Comparison of ENCODE assay signal across 29 cellular contexts in genomic region chr4:148542922-148543623, GRCh38.
DNase-seq lines count a peak whose midpoint lies in the region; ATAC-seq, FAIRE-seq and TF ChIP-seq lines count a peak whose summit lies in the region.
"Had no signal": no experiment of that assay in that cellular context is flagged by ENCODE, and none has a peak within 500 bp of the region (broad histone marks: within the 10 kb centered on the region; RNA-seq: fewer than 3 reads in every experiment).

No MANE protein-coding gene starts in this region.

- no peak overlapping the region for H3K4me2 ChIP-seq in IMR-90 (ENCODE audit: low read depth, low read length)

- H3K36me3 ChIP-seq in IMR-90 (ENCODE audit: control insufficient read depth, insufficient read depth, low read length) (no peaks in the 10 kb centered on the region), uterus (no peaks in the 10 kb centered on the region)
- H3K36me3 ChIP-seq: esophagus muscularis mucosa, spleen, tibial artery had no signal

- no peak for TF ChIP-seq RAD21 in IMR-90 (IDR thresholded peaks at IDR 0.05; ENCODE audit: low read length)

- H3K9me3 Mint-ChIP-seq in activated CD8-positive, alpha-beta T cell treated with anti-CD3 and anti-CD28 coated beads for 36 hours = no peaks in the 10 kb centered on the region
- H3K9me3 Mint-ChIP-seq in activated CD8-positive, alpha-beta T cell treated with anti-CD3 and anti-CD28 coated beads, Interleukin-2, amount 10 ng/mL, durations not matched to agents 7 days and 5 days (ENCODE audit: insufficient read depth) = no peaks in the 10 kb centered on the region
- H3K9me3 Mint-ChIP-seq: activated CD4-positive, alpha-beta memory T cell treated with anti-CD3 and anti-CD28 coated beads, Interleukin-2, amount 10 ng/mL, durations not matched to agents 7 days and 5 days; memory B cell; WTC11 had no signal

- H3K56ac ChIP-seq in IMR-90 (ENCODE audit: extremely low read depth, insufficient read depth, low read length) = no peak overlapping the region

- no peak overlapping the region for H3K9ac ChIP-seq in IMR-90 (ENCODE audit: low read depth, low read length)
- H3K9ac ChIP-seq: GM23248 had no signal

- no peaks in the 10 kb centered on the region for H4K20me1 ChIP-seq in IMR-90 (ENCODE audit: insufficient read depth, low read length)

- H3K27ac ChIP-seq in IMR-90 (ENCODE audit: insufficient read depth, low read length) (no peak overlapping the region), uterus (no peak overlapping the region)
- H3K27ac ChIP-seq: esophagus muscularis mucosa, GM23248, spleen, tibial artery had no signal

- no peak overlapping the region for H3K23ac ChIP-seq in IMR-90 (ENCODE audit: low read depth, low read length)

- FAIRE-seq in urothelium cell line (lab: Jason Lieb, UNC) = no peak
- FAIRE-seq: A204.1, GM12878, GM19239 had no signal

- H2BK5ac ChIP-seq in IMR-90 (ENCODE audit: low read depth, low read length, poor library complexity, severe bottlenecking) = no peak overlapping the region

- no peak overlapping the region for H2AK9ac ChIP-seq in IMR-90 (replicated peaks; ENCODE audit: low read depth, low read length, poor library complexity)

- POLR2A ChIA-PET in activated CD8-positive, alpha-beta T cell treated with anti-CD3 and anti-CD28 coated beads for 36 hours (lab: Charles Lee) = no interaction called here
- POLR2A ChIA-PET in activated CD8-positive, alpha-beta T cell treated with anti-CD3 and anti-CD28 coated beads, Interleukin-2, amount 10 ng/mL, durations not matched to agents 7 days and 5 days (lab: Charles Lee) = no interaction called here
- POLR2A ChIA-PET in IMR-90 (lab: Charles Lee; ENCODE audit: unreplicated experiment) = no interaction called here

- WGBS in IMR-90 (ENCODE audit: extremely low coverage in 2 of 2, insufficient read length in 1 of 2), 2 experiments = no CpG with 5 or more reads among the region's 4 CpGs

- intact Hi-C loops in activated CD8-positive, alpha-beta T cell treated with anti-CD3 and anti-CD28 coated beads for 36 hours (cut with micrococcal nuclease) = no loop called here
- intact Hi-C loops in IMR-90 (cut with micrococcal nuclease) = loop anchor here (5.0 kb wide), 1 partner anchor 81 kb away; no protein-coding TSS in a partner anchor
- intact Hi-C loops in uterus (cut with DNase I; ENCODE audit: low total_unique reads) = no loop called here

- H3K18ac ChIP-seq in IMR-90 (ENCODE audit: low read depth, low read length) = no peak overlapping the region

- no peak overlapping the region for H4K5ac ChIP-seq in IMR-90 (ENCODE audit: low read depth, low read length)

- no peak overlapping the region for H3K4me3 Mint-ChIP-seq in activated CD8-positive, alpha-beta T cell treated with anti-CD3 and anti-CD28 coated beads for 36 hours
- H3K4me3 Mint-ChIP-seq in activated CD8-positive, alpha-beta T cell treated with anti-CD3 and anti-CD28 coated beads, Interleukin-2, amount 10 ng/mL, durations not matched to agents 7 days and 5 days = no peak overlapping the region
- H3K4me3 Mint-ChIP-seq: activated CD4-positive, alpha-beta memory T cell treated with anti-CD3 and anti-CD28 coated beads, Interleukin-2, amount 10 ng/mL, durations not matched to agents 7 days and 5 days; HFFc6; memory B cell; naive B cell; WTC11 had no signal

- H3K4me3 ChIP-seq in IMR-90 (ENCODE audit: insufficient read depth, low read depth, low read length) (no peak overlapping the region), uterus (no peak overlapping the region)
- H3K4me3 ChIP-seq: esophagus muscularis mucosa, GM12878, GM23248, spleen, tibial artery had no signal

- no peaks in the 10 kb centered on the region for H3K79me1 ChIP-seq in IMR-90 (ENCODE audit: low read depth in 1 of 2, low read length in 2 of 2)

- peaks cover 3% of the 10 kb centered on the region for H3K4me1 Mint-ChIP-seq in activated CD8-positive, alpha-beta T cell treated with anti-CD3 and anti-CD28 coated beads for 36 hours (ENCODE audit: low read depth)
- no peaks in the 10 kb centered on the region for H3K4me1 Mint-ChIP-seq in activated CD8-positive, alpha-beta T cell treated with anti-CD3 and anti-CD28 coated beads, Interleukin-2, amount 10 ng/mL, durations not matched to agents 7 days and 5 days (ENCODE audit: low read depth)
- H3K4me1 Mint-ChIP-seq: activated CD4-positive, alpha-beta memory T cell treated with anti-CD3 and anti-CD28 coated beads, Interleukin-2, amount 10 ng/mL, durations not matched to agents 7 days and 5 days; memory B cell; naive B cell had no signal

- H4K91ac ChIP-seq in IMR-90 (ENCODE audit: insufficient read depth, low read depth, low read length) = no peak overlapping the region

- H4K8ac ChIP-seq in IMR-90 (ENCODE audit: low read depth in 2 of 2, low read length in 2 of 2) = no peak overlapping the region

- H3K27me3 ChIP-seq in IMR-90 (ENCODE audit: control insufficient read depth, insufficient read depth, low read length) (no peaks in the 10 kb centered on the region), uterus (no peaks in the 10 kb centered on the region)
- H3K27me3 ChIP-seq: esophagus muscularis mucosa, spleen, tibial artery had no signal

- H3K9me3 ChIP-seq in IMR-90 (ENCODE audit: control insufficient read depth, insufficient read depth, low read length) = no peaks in the 10 kb centered on the region
- H3K9me3 ChIP-seq in uterus = no peaks in the 10 kb centered on the region
- H3K9me3 ChIP-seq: esophagus muscularis mucosa, spleen, tibial artery had no signal

- H3K4me1 ChIP-seq in IMR-90 (ENCODE audit: control insufficient read depth, insufficient read depth, low read length) (no peaks in the 10 kb centered on the region), uterus (no peaks in the 10 kb centered on the region)
- H3K4me1 ChIP-seq: esophagus muscularis mucosa, spleen, tibial artery had no signal

- no TSS peak for BruUV-seq in IMR-90 (replicated peaks; lab: Mats Ljungman, UMichigan)

- peak; percentile 42 for ATAC-seq in activated CD8-positive, alpha-beta T cell treated with anti-CD3 and anti-CD28 coated beads for 36 hours
- ATAC-seq in activated CD8-positive, alpha-beta T cell treated with anti-CD3 and anti-CD28 coated beads, Interleukin-2, amount 10 ng/mL, durations not matched to agents 7 days and 5 days = no peak
- no peak for ATAC-seq in IMR-90 (ENCODE audit: low read depth)
- ATAC-seq: GM12878, WTC11 had no signal

- dilution Hi-C loops in IMR-90 (cut with HindIII; ENCODE audit: low sequenced_read_pairs, unreplicated experiment) = no loop called here

- no peak overlapping the region for H3K27ac Mint-ChIP-seq in activated CD8-positive, alpha-beta T cell treated with anti-CD3 and anti-CD28 coated beads for 36 hours
- no peak overlapping the region for H3K27ac Mint-ChIP-seq in activated CD8-positive, alpha-beta T cell treated with anti-CD3 and anti-CD28 coated beads, Interleukin-2, amount 10 ng/mL, durations not matched to agents 7 days and 5 days
- H3K27ac Mint-ChIP-seq: activated CD4-positive, alpha-beta memory T cell treated with anti-CD3 and anti-CD28 coated beads, Interleukin-2, amount 10 ng/mL, durations not matched to agents 7 days and 5 days; HFFc6; memory B cell; naive B cell; WTC11 had no signal

- H2BK120ac ChIP-seq in IMR-90 (ENCODE audit: low read depth, low read length) = no peak overlapping the region

- H2BK20ac ChIP-seq in IMR-90 (ENCODE audit: low read depth, low read length) = no peak overlapping the region

- no peaks in the 10 kb centered on the region for H3K36me3 Mint-ChIP-seq in activated CD8-positive, alpha-beta T cell treated with anti-CD3 and anti-CD28 coated beads for 36 hours (ENCODE audit: low read depth)
- no peaks in the 10 kb centered on the region for H3K36me3 Mint-ChIP-seq in activated CD8-positive, alpha-beta T cell treated with anti-CD3 and anti-CD28 coated beads, Interleukin-2, amount 10 ng/mL, durations not matched to agents 7 days and 5 days (ENCODE audit: low read depth)
- H3K36me3 Mint-ChIP-seq: WTC11 had no signal

- TF ChIP-seq CTCF in activated CD8-positive, alpha-beta T cell treated with anti-CD3 and anti-CD28 coated beads for 36 hours (IDR thresholded peaks at IDR 0.05) = no peak
- no peak for TF ChIP-seq CTCF in IMR-90 (conservative IDR thresholded peaks at IDR 0.05; ENCODE audit: low read depth, low read length)
- TF ChIP-seq CTCF in uterus (IDR thresholded peaks at IDR 0.05) = no peak

- H3K27me3 Mint-ChIP-seq in activated CD8-positive, alpha-beta T cell treated with anti-CD3 and anti-CD28 coated beads for 36 hours = no peaks in the 10 kb centered on the region
- no peaks in the 10 kb centered on the region for H3K27me3 Mint-ChIP-seq in activated CD8-positive, alpha-beta T cell treated with anti-CD3 and anti-CD28 coated beads, Interleukin-2, amount 10 ng/mL, durations not matched to agents 7 days and 5 days (ENCODE audit: low read depth)
- H3K27me3 Mint-ChIP-seq: activated CD4-positive, alpha-beta memory T cell treated with anti-CD3 and anti-CD28 coated beads, Interleukin-2, amount 10 ng/mL, durations not matched to agents 7 days and 5 days; memory B cell had no signal

- DNase-seq in activated CD8-positive, alpha-beta T cell treated with anti-CD3 and anti-CD28 coated beads for 36 hours = no peak
- no peak for DNase-seq in activated CD8-positive, alpha-beta T cell treated with anti-CD3 and anti-CD28 coated beads, Interleukin-2, amount 10 ng/mL, durations not matched to agents 7 days and 5 days
- DNase-seq in IMR-90 (peak; percentile 23), dermis blood vessel endothelial cell (peak; percentile 10), renal cortical epithelial cell (ENCODE audit: low read depth) (peak; percentile 26), uterus (no peak), NCI-H526 treated with DMSO at 0.1 percent for 48 hours (lab: John Stamatoyannopoulos, UW) (no peak), urothelium cell line (ENCODE audit: low spot score) (no peak)
- DNase-seq: activated CD4-positive, alpha-beta memory T cell treated with anti-CD3 and anti-CD28 coated beads, Interleukin-2, amount 10 ng/mL, durations not matched to agents 7 days and 5 days; activated naive CD4-positive, alpha-beta T cell treated with anti-CD3 and anti-CD28 coated beads, Interleukin-2, amount 50 U/mL, for 16 hours; activated T-cell treated with anti-CD3 and anti-CD28 coated beads, Interleukin-2, amount 50 U/mL, for 48 hours; effector CD8-positive, alpha-beta T cell; GM23248; HFFc6; naive B cell; NCI-H1436; NCI-H524; occipital lobe; spleen; stimulated activated CD4-positive, alpha-beta T cell treated with anti-CD3 and anti-CD28 coated beads, Interleukin-4, amount 100 ng/mL, for 1 hour; stimulated activated naive CD4-positive, alpha-beta T cell treated with Interleukin-2 at 50 U/mL for 16 hours; T-helper 9 cell; tibial artery had no signal

- H2BK15ac ChIP-seq in IMR-90 (ENCODE audit: low read depth, low read length) = no peak overlapping the region

- no peak overlapping the region for H3K14ac ChIP-seq in IMR-90 (replicated peaks; ENCODE audit: low read depth, low read length)

- H2AFZ ChIP-seq in IMR-90 (replicated peaks; ENCODE audit: low read length, poor library complexity) = no peak overlapping the region
- H2AFZ ChIP-seq: GM23248 had no signal

- in situ Hi-C loops in IMR-90 (cut with MboI; ENCODE audit: low sequenced_read_pairs) = no loop called here

- CTCF ChIA-PET in activated CD8-positive, alpha-beta T cell treated with anti-CD3 and anti-CD28 coated beads for 36 hours (lab: Charles Lee) = no interaction called here
- CTCF ChIA-PET in activated CD8-positive, alpha-beta T cell treated with anti-CD3 and anti-CD28 coated beads, Interleukin-2, amount 10 ng/mL, durations not matched to agents 7 days and 5 days (lab: Charles Lee) = no interaction called here
- CTCF ChIA-PET in IMR-90 (lab: Yijun Ruan, JAX) = no interaction called here

- no peaks in the 10 kb centered on the region for H3K9me1 ChIP-seq in IMR-90 (ENCODE audit: insufficient read depth, low read length)

- no peak overlapping the region for H2AK5ac ChIP-seq in IMR-90 (ENCODE audit: low read depth, low read length)

- H3K4ac ChIP-seq in IMR-90 (ENCODE audit: low read depth, low read length) = no peak overlapping the region

- TF ChIP-seq POLR2A in IMR-90 (IDR thresholded peaks at IDR 0.05; ENCODE audit: low read depth, low read length) = no peak
- TF ChIP-seq POLR2A in uterus (IDR thresholded peaks at IDR 0.05) = no peak

Comparison
In these comparisons a context has a peak if more than half of its experiments do, and no peak if none do; other contexts are left out.
1. DNase-seq: peak in IMR-90 (single experiment), dermis blood vessel endothelial cell (single experiment) and renal cortical epithelial cell (single experiment); none in activated CD8-positive, alpha-beta T cell treated with anti-CD3 and anti-CD28 coated beads for 36 hours (single experiment), activated CD8-positive, alpha-beta T cell treated with anti-CD3 and anti-CD28 coated beads, Interleukin-2, amount 10 ng/mL, durations not matched to agents 7 days and 5 days (single experiment), uterus (0 of 2), NCI-H526 treated with DMSO at 0.1 percent for 48 hours (single experiment) and urothelium cell line (single experiment).